Comparison of ENCODE assay signal across 13 cellular contexts in the genomic region with DNA sequence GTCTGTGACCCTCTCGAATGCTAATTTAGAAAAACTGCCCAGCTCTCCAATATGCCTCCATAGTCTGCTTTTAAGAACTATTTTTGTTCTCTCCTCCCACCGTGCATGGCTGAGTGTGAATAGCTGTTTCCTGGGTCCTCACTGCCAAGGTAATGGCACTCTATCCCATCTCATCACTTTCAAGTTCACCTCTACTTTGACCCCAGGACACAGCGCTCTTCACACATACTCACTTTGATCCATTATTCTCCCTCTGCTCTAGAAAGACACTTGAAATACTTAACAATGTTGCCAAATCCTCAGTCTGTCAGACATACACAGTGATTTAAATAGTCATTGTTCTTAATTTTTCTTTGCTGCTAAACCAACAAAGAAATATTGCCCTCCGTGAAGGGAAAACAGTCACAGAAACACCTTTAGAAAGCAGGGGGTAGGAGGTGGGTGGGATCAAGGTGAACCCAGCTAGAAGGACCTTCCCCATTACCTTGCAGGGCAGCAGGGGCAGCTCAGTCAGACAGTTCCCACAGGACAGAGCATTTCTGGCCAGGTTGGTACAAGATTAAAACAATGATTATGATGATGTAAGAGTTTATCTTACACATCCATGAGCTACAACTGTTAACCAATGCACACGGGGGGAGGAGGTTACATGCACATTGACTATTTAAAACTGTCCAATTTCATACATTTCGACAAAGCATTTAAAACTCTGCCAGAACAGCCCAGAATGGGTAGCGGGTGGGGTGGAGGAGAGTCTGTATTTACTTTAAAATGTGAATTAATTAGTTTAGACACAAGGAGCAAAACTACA. TPM values are rescaled to one million over a fixed set of nuclear protein-coding genes. Genes with fewer than 3 reads are reported as not detected.
DNase-seq lines count a peak whose midpoint lies in the region; ATAC-seq and TF ChIP-seq lines count a peak whose summit lies in the region.
"Had no signal": no experiment of that assay in that cellular context is flagged by ENCODE, and none has a peak within 500 bp of the region (broad histone marks: within the 10 kb centered on the region; RNA-seq: fewer than 3 reads in every experiment).

No MANE protein-coding gene starts in this region.

- peaks cover 3% of the 10 kb centered on the region for H3F3A ChIP-seq in SK-N-SH (replicated peaks; ENCODE audit: insufficient read depth)

- H3K9ac ChIP-seq in SK-N-SH: no peak overlapping the region

- no peaks in the 10 kb centered on the region for H3K9me3 Mint-ChIP-seq in type B pancreatic cell
- H3K9me3 Mint-ChIP-seq: dendritic cell treated with granulocyte-macrophage colony-stimulating factor and Interleukin-4, amounts not matched to agents 40 ng/mL and 50 ng/mL, for 4 days had no signal

- H3K4me3 Mint-ChIP-seq in type B pancreatic cell: no peak overlapping the region
- H3K4me3 Mint-ChIP-seq: dendritic cell treated with granulocyte-macrophage colony-stimulating factor and Interleukin-4, amounts not matched to agents 40 ng/mL and 50 ng/mL, for 4 days had no signal

- H3K4me2 ChIP-seq in SK-N-SH: no peak overlapping the region

- in situ Hi-C loops in G401 (cut with HindIII; ENCODE audit: low sequenced_read_pairs): no loop called here

- no peak overlapping the region for H2AFZ ChIP-seq in SK-N-SH (ENCODE audit: low read depth)

- peaks cover 16% of the 10 kb centered on the region for H3K4me1 Mint-ChIP-seq in type B pancreatic cell (ENCODE audit: unreplicated experiment)

- DNase-seq in G401 (ENCODE audit: low spot score) (peak; percentile 7), OCI-M1 (lab: John Stamatoyannopoulos, UW) (peak; percentile 42), pons (ENCODE audit: low spot score) (peak; percentile 36), amygdala (lab: John Stamatoyannopoulos, UW) (no peak), SK-N-SH (no peak), type B pancreatic cell (ENCODE audit: extremely low spot score, unreplicated experiment) (no peak)
- DNase-seq: EL; kidney glomerular epithelial cell; NK-92 treated with Interleukin-12 subunit alpha and Interleukin-12 subunit beta, amount 100 ng/mL, for 24 hours; stimulated activated naive CD4-positive, alpha-beta T cell treated with Interleukin-2 at 50 U/mL for 16 hours had no signal

- peaks cover 11% of the 10 kb centered on the region for H3K36me3 Mint-ChIP-seq in type B pancreatic cell

- TF ChIP-seq EP300 in SK-N-SH (IDR thresholded peaks at IDR 0.05; ENCODE audit: borderline replicate concordance in 1 of 2, low read depth in 1 of 2, low read length in 1 of 2): no peak

- H3K9me3 ChIP-seq in esophagus (ENCODE audit: control insufficient read depth in 2 of 2, insufficient read depth in 1 of 2, low read depth in 1 of 2, low read length in 1 of 2) (no peaks in the 10 kb centered on the region), SK-N-SH (no peaks in the 10 kb centered on the region)

- TF ChIP-seq CTCF in SK-N-SH (IDR thresholded peaks at IDR 0.05): no peak
- TF ChIP-seq CTCF in type B pancreatic cell (conservative IDR thresholded peaks at IDR 0.05): no peak

- ATAC-seq in HG02884 (IDR thresholded peaks at IDR 0.05; ENCODE audit: unreplicated experiment): no peak

- no peaks in the 10 kb centered on the region for H3K79me2 ChIP-seq in SK-N-SH (ENCODE audit: insufficient read depth)

- POLR2A ChIA-PET in SK-N-SH (lab: Yijun Ruan, JAX): no interaction called here

- CTCF ChIA-PET in SK-N-SH (lab: Yijun Ruan, JAX): interaction anchor here (1.5 to 2.6 kb wide), 3 partner anchors 12 to 174 kb away, joined by 4 to 9 read pairs (median 5); no protein-coding TSS in a partner anchor

- H3K27ac ChIP-seq in esophagus (ENCODE audit: low read depth in 2 of 2, low read length in 1 of 2) (peak overlapping the region in 1 of 2 donors; percentile 26), SK-N-SH (ENCODE audit: low read depth in 2 of 2, low read length in 1 of 2) (no peak overlapping the region)

- no peak overlapping the region for H3K27ac Mint-ChIP-seq in type B pancreatic cell
- H3K27ac Mint-ChIP-seq: dendritic cell treated with granulocyte-macrophage colony-stimulating factor and Interleukin-4, amounts not matched to agents 40 ng/mL and 50 ng/mL, for 4 days had no signal

- no peaks in the 10 kb centered on the region for H4K20me1 ChIP-seq in SK-N-SH (ENCODE audit: insufficient read depth)

- WGBS in esophagus, 2 donors: 47% methylated on average over 7 of the region's 7 CpGs
- 43% methylated on average over 7 of the region's 7 CpGs for WGBS in SK-N-SH (ENCODE audit: low lambda C conversion rate)

- H3K36me3 ChIP-seq in esophagus (ENCODE audit: control insufficient read depth in 2 of 2, insufficient read depth in 2 of 2, low read length in 1 of 2) (no peaks in the 10 kb centered on the region), SK-N-SH (replicated peaks in 1 of 2; ENCODE audit: control insufficient read depth in 1 of 2, insufficient read depth in 2 of 2, low read length in 1 of 2) (no peaks in the 10 kb centered on the region)

- peaks cover 3 to 9% of the 10 kb centered on the region in 2 donors for H3K4me1 ChIP-seq in esophagus (ENCODE audit: control insufficient read depth in 2 of 2, insufficient read depth in 2 of 2, low read length in 1 of 2)
- H3K4me1 ChIP-seq in SK-N-SH (ENCODE audit: control insufficient read depth in 1 of 2, insufficient read depth in 2 of 2, low read depth in 1 of 2, low read length in 1 of 2): no peaks in the 10 kb centered on the region; a peak in 1 of 4 replicates

- peaks cover 3% of the 10 kb centered on the region for H3K27me3 Mint-ChIP-seq in type B pancreatic cell

- H3K4me3 ChIP-seq in esophagus (ENCODE audit: low read depth in 1 of 2, low read length in 2 of 2): peak overlapping the region; percentile 80 to 87
- H3K4me3 ChIP-seq in SK-N-SH (ENCODE audit: low read depth in 2 of 2, low read length in 1 of 2): no peak overlapping the region

- no peak for TF ChIP-seq RAD21 in SK-N-SH (IDR thresholded peaks at IDR 0.05; ENCODE audit: low read length)

- no peaks in the 10 kb centered on the region for H3K9me2 ChIP-seq in SK-N-SH

- H3K27me3 ChIP-seq in esophagus (ENCODE audit: control insufficient read depth in 1 of 2, insufficient read depth in 2 of 2, low read length in 2 of 2) (no peaks in the 10 kb centered on the region), SK-N-SH (ENCODE audit: insufficient read depth) (peaks cover 76% of the 10 kb centered on the region)

TF ChIP-seq in SK-N-SH, 30 proteins besides CTCF, POLR2A, EP300 and RAD21:
- no peak for TF ChIP-seq MEF2A (IDR thresholded peaks at IDR 0.05; ENCODE audit: borderline replicate concordance, low read depth)
- no peak for TF ChIP-seq TAF1 (IDR thresholded peaks at IDR 0.05; ENCODE audit: borderline replicate concordance, low read depth, low read length)
- no peak for TF ChIP-seq GABPA (IDR thresholded peaks at IDR 0.05; ENCODE audit: low read depth)
- TF ChIP-seq NRF1 (IDR thresholded peaks at IDR 0.05; ENCODE audit: low read depth, low read length): no peak
- TF ChIP-seq RXRA (IDR thresholded peaks at IDR 0.05; ENCODE audit: borderline replicate concordance, low read depth): no peak
- no peak for TF ChIP-seq FOSL2 (IDR thresholded peaks at IDR 0.05; ENCODE audit: borderline replicate concordance, low read depth)
- TF ChIP-seq SMC3 (IDR thresholded peaks at IDR 0.05; ENCODE audit: low read depth, low read length): no peak
- no peak for TF ChIP-seq YY1 (IDR thresholded peaks at IDR 0.05; ENCODE audit: low read depth)
- TF ChIP-seq GATA2 (CRISPR knock-in tag; IDR thresholded peaks at IDR 0.05): no peak
- TF ChIP-seq RFX5 (IDR thresholded peaks at IDR 0.05; ENCODE audit: low read length): no peak
- TF ChIP-seq SIN3A (IDR thresholded peaks at IDR 0.05; ENCODE audit: borderline replicate concordance, low read depth, low read length): no peak
- TF ChIP-seq, protein P1, sequence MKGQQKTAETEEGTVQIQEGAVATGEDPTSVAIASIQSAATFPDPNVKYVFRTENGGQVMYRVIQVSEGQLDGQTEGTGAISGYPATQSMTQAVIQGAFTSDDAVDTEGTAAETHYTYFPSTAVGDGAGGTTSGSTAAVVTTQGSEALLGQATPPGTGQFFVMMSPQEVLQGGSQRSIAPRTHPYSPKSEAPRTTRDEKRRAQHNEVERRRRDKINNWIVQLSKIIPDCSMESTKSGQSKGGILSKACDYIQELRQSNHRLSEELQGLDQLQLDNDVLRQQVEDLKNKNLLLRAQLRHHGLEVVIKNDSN (IDR thresholded peaks at IDR 0.05; ENCODE audit: borderline replicate concordance, low read depth): no peak
- TF ChIP-seq FOXJ3 (CRISPR knock-in tag; IDR thresholded peaks at IDR 0.05): no peak
- TF ChIP-seq TEAD4 (IDR thresholded peaks at IDR 0.05; ENCODE audit: borderline replicate concordance, insufficient read depth): no peak
- TF ChIP-seq MXI1 (IDR thresholded peaks at IDR 0.05; ENCODE audit: low read depth, low read length): no peak
- no peak for TF ChIP-seq POLR2AphosphoS5 (IDR thresholded peaks at IDR 0.05; ENCODE audit: low read depth, low read length)
- no peak for TF ChIP-seq FOXM1 (IDR thresholded peaks at IDR 0.05; ENCODE audit: low read depth)
- TF ChIP-seq, protein P2, sequence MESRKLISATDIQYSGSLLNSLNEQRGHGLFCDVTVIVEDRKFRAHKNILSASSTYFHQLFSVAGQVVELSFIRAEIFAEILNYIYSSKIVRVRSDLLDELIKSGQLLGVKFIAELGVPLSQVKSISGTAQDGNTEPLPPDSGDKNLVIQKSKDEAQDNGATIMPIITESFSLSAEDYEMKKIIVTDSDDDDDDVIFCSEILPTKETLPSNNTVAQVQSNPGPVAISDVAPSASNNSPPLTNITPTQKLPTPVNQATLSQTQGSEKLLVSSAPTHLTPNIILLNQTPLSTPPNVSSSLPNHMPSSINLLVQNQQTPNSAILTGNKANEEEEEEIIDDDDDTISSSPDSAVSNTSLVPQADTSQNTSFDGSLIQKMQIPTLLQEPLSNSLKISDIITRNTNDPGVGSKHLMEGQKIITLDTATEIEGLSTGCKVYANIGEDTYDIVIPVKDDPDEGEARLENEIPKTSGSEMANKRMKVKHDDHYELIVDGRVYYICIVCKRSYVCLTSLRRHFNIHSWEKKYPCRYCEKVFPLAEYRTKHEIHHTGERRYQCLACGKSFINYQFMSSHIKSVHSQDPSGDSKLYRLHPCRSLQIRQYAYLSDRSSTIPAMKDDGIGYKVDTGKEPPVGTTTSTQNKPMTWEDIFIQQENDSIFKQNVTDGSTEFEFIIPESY (IDR thresholded peaks at IDR 0.05; ENCODE audit: borderline replicate concordance, low read depth): no peak
TF ChIP-seq in SK-N-SH: peak in this region for 0.

RNA-seq across cellular contexts. Expression of a gene that starts 2.4 kb away (rescaled TPM):
- total RNA-seq in G401 (2014; rRNA removed; shearing (Covaris generic)): 0.12 and 0.20 TPM in 2 replicates
- 10 to 100 TPM; 12.5 to 15.4 TPM for polyA plus RNA-seq in esophagus
- polyA plus RNA-seq in SK-N-SH (2012; rRNA removed): not detected in 2 replicates
- polyA plus RNA-seq in SK-N-SH (2012; cell fraction: cytosol; rRNA removed): not detected in 2 replicates
- 0.01 TPM in 1 of 2 replicates, not detected in the other for polyA plus RNA-seq in SK-N-SH (2012; cell fraction: nucleus; rRNA removed)
- 36.6 and 52.7 TPM in 2 replicates for total RNA-seq in type B pancreatic cell (ENCODE audit: low replicate concordance)

Comparison
In these comparisons a context has a peak if more than half of its experiments do, and no peak if none do; other contexts are left out.
1. DNase-seq: peak in G401 (single experiment), OCI-M1 (single experiment) and pons (single experiment); none in amygdala (0 of 56), SK-N-SH (single experiment) and type B pancreatic cell (single experiment).
2. H3K4me3 ChIP-seq: peak in esophagus (2 of 2); none in SK-N-SH (0 of 2).
3. RNA of a gene that starts 2.4 kb away (total RNA-seq): 36.6 to 52.7 TPM in type B pancreatic cell; 0.12 to 0.20 TPM in G401; every median in the first group is over 10 times any median in the second.